ENCODE assay signal across 24 cellular contexts in genomic region chr20:59416916-59417315, GRCh38.
"Had no signal": no experiment of that assay in that cellular context is flagged by ENCODE, and none has a peak within 500 bp of the region (broad histone marks: within the 10 kb centered on the region; RNA-seq: fewer than 3 reads in every experiment).

No MANE protein-coding gene starts in this region.

- H3K9me3 ChIP-seq: colonic mucosa, esophagus muscularis mucosa, esophagus squamous epithelium, gastrocnemius medialis, gastroesophageal sphincter had no signal

- H3K4me1 ChIP-seq: colonic mucosa, esophagus muscularis mucosa, esophagus squamous epithelium, foreskin keratinocyte, gastrocnemius medialis, gastroesophageal sphincter, heart left ventricle, heart right ventricle had no signal

- H3K36me3 ChIP-seq: colonic mucosa, esophagus muscularis mucosa, esophagus squamous epithelium, gastrocnemius medialis, gastroesophageal sphincter, heart left ventricle, heart right ventricle had no signal

- DNase-seq: colonic mucosa; cortex of kidney; dermis blood vessel endothelial cell; dorsolateral prefrontal cortex; effector CD4-positive, alpha-beta T cell; effector CD8-positive, alpha-beta T cell; effector memory CD4-positive, alpha-beta T cell; effector memory CD8-positive, alpha-beta T cell; endodermal cell; erythroblast; esophagus squamous epithelium; foreskin fibroblast; foreskin keratinocyte; foreskin melanocyte; gastrocnemius medialis; glutamatergic neuron; head of caudate nucleus; heart left ventricle; heart right ventricle had no signal

- H3K27ac ChIP-seq: colonic mucosa, coronary artery, dorsolateral prefrontal cortex, epithelial cell of prostate, esophagus muscularis mucosa, esophagus squamous epithelium, foreskin keratinocyte, gastrocnemius medialis, gastroesophageal sphincter, heart left ventricle, heart right ventricle had no signal

- H3K27me3 ChIP-seq: colonic mucosa, foreskin keratinocyte had no signal

- ATAC-seq: effector memory CD8-positive, alpha-beta T cell; esophagus mucosa; foreskin keratinocyte; gastrocnemius medialis; gastroesophageal sphincter; heart left ventricle; heart right ventricle had no signal

- H3K4me3 ChIP-seq: colonic mucosa, coronary artery, dorsolateral prefrontal cortex, esophagus muscularis mucosa, esophagus squamous epithelium, gastrocnemius medialis, gastroesophageal sphincter, heart left ventricle, heart right ventricle had no signal
